Comparison of ENCODE assay signal across 1 cellular context in genomic region chr15:74443100-74443909, GRCh38.
TF ChIP-seq lines count a peak whose summit lies in the region.

No MANE protein-coding gene starts in this region.

TF ChIP-seq in HepG2, 621 proteins besides CTCF, POLR2A, EP300 and RAD21 (continued from another document and continues in another):
- TF ChIP-seq IRX3 (CRISPR knock-in tag; IDR thresholded peaks at IDR 0.05; ENCODE audit: borderline replicate concordance, low read depth) = no peak
- TF ChIP-seq KAT2B (IDR thresholded peaks at IDR 0.05; ENCODE audit: borderline replicate concordance, low read depth, low read length) = no peak
- TF ChIP-seq ZBTB46 (CRISPR knock-in tag; IDR thresholded peaks at IDR 0.05; ENCODE audit: borderline replicate concordance) = no peak
- no peak for TF ChIP-seq ZNF850 (CRISPR knock-in tag; conservative IDR thresholded peaks at IDR 0.05)
- TF ChIP-seq NFKB2 (CRISPR knock-in tag; IDR thresholded peaks at IDR 0.05; ENCODE audit: borderline replicate concordance) = no peak
- TF ChIP-seq NAIF1 (CRISPR knock-in tag; IDR thresholded peaks at IDR 0.05; ENCODE audit: borderline replicate concordance) = no peak
- TF ChIP-seq, protein P1, sequence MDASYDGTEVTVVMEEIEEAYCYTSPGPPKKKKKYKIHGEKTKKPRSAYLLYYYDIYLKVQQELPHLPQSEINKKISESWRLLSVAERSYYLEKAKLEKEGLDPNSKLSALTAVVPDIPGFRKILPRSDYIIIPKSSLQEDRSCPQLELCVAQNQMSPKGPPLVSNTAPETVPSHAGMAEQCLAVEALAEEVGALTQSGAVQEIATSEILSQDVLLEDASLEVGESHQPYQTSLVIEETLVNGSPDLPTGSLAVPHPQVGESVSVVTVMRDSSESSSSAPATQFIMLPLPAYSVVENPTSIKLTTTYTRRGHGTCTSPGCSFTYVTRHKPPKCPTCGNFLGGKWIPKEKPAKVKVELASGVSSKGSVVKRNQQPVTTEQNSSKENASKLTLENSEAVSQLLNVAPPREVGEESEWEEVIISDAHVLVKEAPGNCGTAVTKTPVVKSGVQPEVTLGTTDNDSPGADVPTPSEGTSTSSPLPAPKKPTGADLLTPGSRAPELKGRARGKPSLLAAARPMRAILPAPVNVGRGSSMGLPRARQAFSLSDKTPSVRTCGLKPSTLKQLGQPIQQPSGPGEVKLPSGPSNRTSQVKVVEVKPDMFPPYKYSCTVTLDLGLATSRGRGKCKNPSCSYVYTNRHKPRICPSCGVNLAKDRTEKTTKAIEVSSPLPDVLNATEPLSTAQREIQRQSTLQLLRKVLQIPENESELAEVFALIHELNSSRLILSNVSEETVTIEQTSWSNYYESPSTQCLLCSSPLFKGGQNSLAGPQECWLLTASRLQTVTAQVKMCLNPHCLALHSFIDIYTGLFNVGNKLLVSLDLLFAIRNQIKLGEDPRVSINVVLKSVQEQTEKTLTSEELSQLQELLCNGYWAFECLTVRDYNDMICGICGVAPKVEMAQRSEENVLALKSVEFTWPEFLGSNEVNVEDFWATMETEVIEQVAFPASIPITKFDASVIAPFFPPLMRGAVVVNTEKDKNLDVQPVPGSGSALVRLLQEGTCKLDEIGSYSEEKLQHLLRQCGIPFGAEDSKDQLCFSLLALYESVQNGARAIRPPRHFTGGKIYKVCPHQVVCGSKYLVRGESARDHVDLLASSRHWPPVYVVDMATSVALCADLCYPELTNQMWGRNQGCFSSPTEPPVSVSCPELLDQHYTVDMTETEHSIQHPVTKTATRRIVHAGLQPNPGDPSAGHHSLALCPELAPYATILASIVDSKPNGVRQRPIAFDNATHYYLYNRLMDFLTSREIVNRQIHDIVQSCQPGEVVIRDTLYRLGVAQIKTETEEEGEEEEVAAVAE (CRISPR knock-in tag; IDR thresholded peaks at IDR 0.05; ENCODE audit: borderline replicate concordance) = peak; percentile 43; the same call in 1 of the 2 replicates
- TF ChIP-seq THRA (CRISPR knock-in tag; IDR thresholded peaks at IDR 0.05; ENCODE audit: borderline replicate concordance) = peak; percentile 99
- no peak for TF ChIP-seq ZNF782 (CRISPR knock-in tag; IDR thresholded peaks at IDR 0.05; ENCODE audit: borderline replicate concordance)
- no peak for TF ChIP-seq ZNF75D (CRISPR knock-in tag; IDR thresholded peaks at IDR 0.05; ENCODE audit: borderline replicate concordance)
- TF ChIP-seq NCOA1 (CRISPR knock-in tag; IDR thresholded peaks at IDR 0.05) = no peak
- TF ChIP-seq ZNF484 (CRISPR knock-in tag; IDR thresholded peaks at IDR 0.05; ENCODE audit: borderline replicate concordance, low read depth) = no peak
- peak; percentile 62 for TF ChIP-seq ZNF644 (CRISPR knock-in tag; IDR thresholded peaks at IDR 0.05; ENCODE audit: low read depth)
- no peak for TF ChIP-seq ZBTB3 (CRISPR knock-in tag; IDR thresholded peaks at IDR 0.05; ENCODE audit: borderline replicate concordance, low read depth)
- no peak for TF ChIP-seq ZNF773 (CRISPR knock-in tag; IDR thresholded peaks at IDR 0.05; ENCODE audit: borderline replicate concordance)
- TF ChIP-seq E2F5 (CRISPR knock-in tag; conservative IDR thresholded peaks at IDR 0.05) = no peak
- 0 out of 2 replicates have a peak, but pooled peaks have one; percentile 30 for TF ChIP-seq ZFP37 (CRISPR knock-in tag; IDR thresholded peaks at IDR 0.05; ENCODE audit: borderline replicate concordance)
- no peak; the same call in 1 of the 2 replicates for TF ChIP-seq JDP2 (CRISPR knock-in tag; IDR thresholded peaks at IDR 0.05; ENCODE audit: borderline replicate concordance)
- TF ChIP-seq CEBPG (CRISPR knock-in tag; IDR thresholded peaks at IDR 0.05) = peak; percentile 84
- TF ChIP-seq BCL6 (CRISPR knock-in tag; IDR thresholded peaks at IDR 0.05) = peak; percentile 90
- no peak for TF ChIP-seq ZNF20 (CRISPR knock-in tag; IDR thresholded peaks at IDR 0.05)
- TF ChIP-seq ZNF788 (CRISPR knock-in tag; IDR thresholded peaks at IDR 0.05; ENCODE audit: borderline replicate concordance) = peak; percentile 84
- TF ChIP-seq, protein P2, sequence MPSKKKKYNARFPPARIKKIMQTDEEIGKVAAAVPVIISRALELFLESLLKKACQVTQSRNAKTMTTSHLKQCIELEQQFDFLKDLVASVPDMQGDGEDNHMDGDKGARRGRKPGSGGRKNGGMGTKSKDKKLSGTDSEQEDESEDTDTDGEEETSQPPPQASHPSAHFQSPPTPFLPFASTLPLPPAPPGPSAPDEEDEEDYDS (CRISPR knock-in tag; IDR thresholded peaks at IDR 0.05) = peak; percentile 52
- peak; percentile 90 for TF ChIP-seq SAP130 (CRISPR knock-in tag; IDR thresholded peaks at IDR 0.05; ENCODE audit: low read depth)
- no peak; the same call in 1 of the 2 replicates for TF ChIP-seq ZBTB49 (CRISPR knock-in tag; IDR thresholded peaks at IDR 0.05; ENCODE audit: borderline replicate concordance)
- no peak for TF ChIP-seq ZNF790 (CRISPR knock-in tag; IDR thresholded peaks at IDR 0.05; ENCODE audit: borderline replicate concordance)
- TF ChIP-seq ZBTB40 (IDR thresholded peaks at IDR 0.05) = no peak
- TF ChIP-seq ZBTB40 (CRISPR knock-in tag; IDR thresholded peaks at IDR 0.05) = no peak; the same call in 1 of the 2 replicates
- TF ChIP-seq LCORL (IDR thresholded peaks at IDR 0.05) = peak; percentile 14; the same call in 1 of the 2 replicates
- TF ChIP-seq LCORL (CRISPR knock-in tag; IDR thresholded peaks at IDR 0.05) = peak; percentile 61; the same call in 1 of the 2 replicates
- no peak for TF ChIP-seq ZNF44 (CRISPR knock-in tag; IDR thresholded peaks at IDR 0.05)
- no peak for TF ChIP-seq ZBTB2 (CRISPR knock-in tag; IDR thresholded peaks at IDR 0.05; ENCODE audit: low read depth)
- TF ChIP-seq MYC (CRISPR knock-in tag; IDR thresholded peaks at IDR 0.05; ENCODE audit: borderline replicate concordance) = no peak
- TF ChIP-seq MATR3 (CRISPR knock-in tag; IDR thresholded peaks at IDR 0.05) = no peak
